Comparison of ENCODE assay signal across 9 cellular contexts in the genomic region with DNA sequence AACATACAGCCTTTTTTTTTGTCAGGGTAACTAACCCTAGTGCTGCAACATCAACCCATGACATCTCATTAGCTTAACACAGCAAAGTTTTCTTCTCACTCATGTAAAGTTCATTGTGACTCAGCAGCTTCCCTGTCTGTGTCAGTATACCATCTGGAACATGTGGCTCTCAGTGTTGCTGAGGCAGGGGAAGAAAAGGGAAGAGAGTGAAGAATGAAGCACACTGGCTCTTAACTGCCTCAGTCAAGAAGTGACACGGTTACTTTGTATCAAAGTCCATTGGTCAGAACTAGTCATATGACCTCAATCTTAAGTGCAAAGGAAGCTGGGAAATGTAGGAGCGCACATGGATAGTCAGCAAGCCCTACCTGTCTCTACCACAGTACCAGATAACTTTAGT.
A peak's percentile ranks its signal among the peaks of the same experiment; 100 is the strongest.
DNase-seq lines count a peak whose midpoint lies in the region; ATAC-seq and TF ChIP-seq lines count a peak whose summit lies in the region.
"Had no signal": no experiment of that assay in that cellular context is flagged by ENCODE, and none has a peak within 500 bp of the region (broad histone marks: within the 10 kb centered on the region; RNA-seq: fewer than 3 reads in every experiment).

No MANE protein-coding gene starts in this region.

- H3K4me1 ChIP-seq in breast epithelium = no peaks in the 10 kb centered on the region

- no peak overlapping the region for H3K4me3 Mint-ChIP-seq in MCF 10A (ENCODE audit: unreplicated experiment)
- H3K4me3 Mint-ChIP-seq: naive B cell had no signal

- H3K27me3 Mint-ChIP-seq in MCF 10A (ENCODE audit: insufficient read depth, unreplicated experiment) = no peaks in the 10 kb centered on the region

- no peaks in the 10 kb centered on the region for H3K36me3 ChIP-seq in breast epithelium

- no peaks in the 10 kb centered on the region for H3K36me3 Mint-ChIP-seq in MCF 10A (ENCODE audit: insufficient read depth, unreplicated experiment)
- H3K36me3 Mint-ChIP-seq: naive B cell had no signal

- no peak overlapping the region for H3K27ac ChIP-seq in breast epithelium

- peak; percentile 80 for ATAC-seq in HG03045 (IDR thresholded peaks at IDR 0.05; ENCODE audit: unreplicated experiment)

- no peak overlapping the region for H3K27ac Mint-ChIP-seq in MCF 10A (ENCODE audit: low read depth, unreplicated experiment)
- H3K27ac Mint-ChIP-seq: naive B cell had no signal

- DNase-seq in MCF 10A (ENCODE audit: unreplicated experiment) (peak; percentile 41), breast epithelium (ENCODE audit: low spot score in 2 of 2) (no peak), SKM-1 treated with dmso at 0.1 percent for 144 hours (lab: John Stamatoyannopoulos, UW; ENCODE audit: unreplicated experiment) (peak; percentile 78), iPS DF 19.7 (ENCODE audit: low read depth, low spot score) (peak; percentile 63), NCI-H526 (lab: John Stamatoyannopoulos, UW) (no peak), GM19240 (ENCODE audit: insufficient read length, low spot score) (no peak)
- DNase-seq in stimulated activated CD4-positive, alpha-beta T cell treated with anti-CD3 and anti-CD28 coated beads, Interleukin-2, amount 100 ng/mL, for 24 hours = no peak
- DNase-seq: naive B cell had no signal

- no TSS peak for BruUV-seq in MCF 10A (replicated peaks; lab: Mats Ljungman, UMichigan)

- no peaks in the 10 kb centered on the region for H3K27me3 ChIP-seq in breast epithelium

- TF ChIP-seq CTCF in MCF 10A (IDR thresholded peaks at IDR 0.05; ENCODE audit: unreplicated experiment) = no peak
- TF ChIP-seq CTCF in breast epithelium (IDR thresholded peaks at IDR 0.05) = no peak

- no peaks in the 10 kb centered on the region for H3K9me3 Mint-ChIP-seq in MCF 10A (ENCODE audit: unreplicated experiment)
- H3K9me3 Mint-ChIP-seq: naive B cell had no signal

- intact Hi-C loops in MCF 10A (cut with micrococcal nuclease) = loop anchor here (5.0 kb wide), 2 partner anchors 184 to 191 kb away; a partner anchor contains a TSS
- intact Hi-C loops in breast epithelium (cut with DNase I; ENCODE audit: low total_unique reads) = no loop called here

- no peak overlapping the region for H3K4me3 ChIP-seq in breast epithelium

- CTCF ChIA-PET in MCF 10A (lab: Yijun Ruan, JAX) = interaction anchor here (0.7 to 2.2 kb wide), 3 partner anchors 185 to 190 kb away, joined by 3 to 7 read pairs (median 5); a partner anchor contains a TSS

- no peaks in the 10 kb centered on the region for H3K9me3 ChIP-seq in breast epithelium

- H3K4me1 Mint-ChIP-seq in MCF 10A (ENCODE audit: insufficient read depth, unreplicated experiment) = peaks cover 27% of the 10 kb centered on the region
- H3K4me1 Mint-ChIP-seq: naive B cell had no signal

- no peak for TF ChIP-seq POLR2A in breast epithelium (IDR thresholded peaks at IDR 0.05)

- POLR2A ChIA-PET in MCF 10A (lab: Yijun Ruan, JAX) = interaction anchor here (0.8 to 1.8 kb wide), 8 partner anchors 10 to 192 kb away, joined by 3 to 6 read pairs (median 4); no protein-coding TSS in a partner anchor

Comparison
In these comparisons a context has a peak if more than half of its experiments do, and no peak if none do; other contexts are left out.
1. DNase-seq: peak in MCF 10A (single experiment), SKM-1 treated with dmso at 0.1 percent for 144 hours (single experiment) and iPS DF 19.7 (single experiment); none in breast epithelium (0 of 2), NCI-H526 (0 of 2), GM19240 (single experiment) and stimulated activated CD4-positive, alpha-beta T cell treated with anti-CD3 and anti-CD28 coated beads, Interleukin-2, amount 100 ng/mL, for 24 hours (0 of 2).